Comparison of ENCODE assay signal across 16 cellular contexts in genomic region chr7:158018061-158018796, GRCh38.
DNase-seq lines count a peak whose midpoint lies in the region; ATAC-seq and TF ChIP-seq lines count a peak whose summit lies in the region.
"Had no signal": no experiment of that assay in that cellular context is flagged by ENCODE, and none has a peak within 500 bp of the region (broad histone marks: within the 10 kb centered on the region; RNA-seq: fewer than 3 reads in every experiment).

No MANE protein-coding gene starts in this region.

- H3K4me2 ChIP-seq in BLaER1 treated with 17β-estradiol and CSF1 and Interleukin-3, amounts not matched to agents 10 nM and 100 nM = peak overlapping the region; percentile 77 to 97 (median 84); a peak in 16 of 22 replicates
- H3K4me2 ChIP-seq: SK-N-SH had no signal

- peak overlapping the region; percentile 22 for H3K27ac Mint-ChIP-seq in glutamatergic neuron (ENCODE audit: unreplicated experiment)
- H3K27ac Mint-ChIP-seq: CD14-positive monocyte had no signal

- H3K27ac ChIP-seq in BLaER1 treated with 17β-estradiol and CSF1 and Interleukin-3, amounts not matched to agents 10 nM and 100 nM = peak overlapping the region in 4 of 11 experiments; percentile 19 to 53 (median 39); a peak in 6 of 22 replicates

- H3K9ac ChIP-seq in BLaER1 treated with 17β-estradiol and CSF1 and Interleukin-3, amounts not matched to agents 10 nM and 100 nM = peak overlapping the region in 1 of 11 experiments; percentile 29; a peak in 1 of 22 replicates
- H3K9ac ChIP-seq: SK-N-SH had no signal

- peaks cover 9% of the 10 kb centered on the region for H3K4me1 Mint-ChIP-seq in glutamatergic neuron (ENCODE audit: low read depth, unreplicated experiment)

- peaks cover 2% of the 10 kb centered on the region for H3K27me3 Mint-ChIP-seq in glutamatergic neuron (ENCODE audit: unreplicated experiment)

- H3K27me3 ChIP-seq in BLaER1 treated with 17β-estradiol and CSF1 and Interleukin-3, amounts not matched to agents 10 nM and 100 nM = no peaks in the 10 kb centered on the region

- no peak for TF ChIP-seq CTCF in glutamatergic neuron (IDR thresholded peaks at IDR 0.05; ENCODE audit: partially characterized antibody, unreplicated experiment)

- intact Hi-C loops in sciatic nerve (cut with DNase I) = no loop called here

- no peak overlapping the region for H3K4me3 Mint-ChIP-seq in glutamatergic neuron (ENCODE audit: unreplicated experiment)
- H3K4me3 Mint-ChIP-seq: CD14-positive monocyte had no signal

- peaks cover 40 to 50% (median 45%) of the 10 kb centered on the region in 10 experiments for H3K4me1 ChIP-seq in BLaER1 treated with 17β-estradiol and CSF1 and Interleukin-3, amounts not matched to agents 10 nM and 100 nM

- no peaks in the 10 kb centered on the region for H4K20me1 ChIP-seq in BLaER1 treated with 17β-estradiol and CSF1 and Interleukin-3, amounts not matched to agents 10 nM and 100 nM

- peaks cover 12% of the 10 kb centered on the region for H3K9me3 Mint-ChIP-seq in glutamatergic neuron (ENCODE audit: unreplicated experiment)

- no peaks in the 10 kb centered on the region for H3K36me3 ChIP-seq in BLaER1 treated with 17β-estradiol and CSF1 and Interleukin-3, amounts not matched to agents 10 nM and 100 nM

- no peak overlapping the region for H3K4me3 ChIP-seq in BLaER1 treated with 17β-estradiol and CSF1 and Interleukin-3, amounts not matched to agents 10 nM and 100 nM

- DNase-seq in Ammon's horn (ENCODE audit: low spot score) = peak; percentile 45
- no peak for DNase-seq in glutamatergic neuron
- DNase-seq in sciatic nerve (ENCODE audit: low spot score) = peak; percentile 8
- DNase-seq in activated T-cell treated with anti-CD3 and anti-CD28 coated beads for 4 hours = no peak
- DNase-seq in activated gamma-delta T cell treated with Interleukin-2 at 50 U/mL for 16 hours = no peak
- DNase-seq: DMS79, KBM-7, NCI-H1417 treated with DMSO at 0.1 percent for 48 hours, NCI-H187 treated with DMSO at 0.1 percent for 48 hours, NCI-H510A, NCI-H774, SHP77, SK-N-SH had no signal

- no peaks in the 10 kb centered on the region for H3K9me3 ChIP-seq in BLaER1 treated with 17β-estradiol and CSF1 and Interleukin-3, amounts not matched to agents 10 nM and 100 nM (replicated peaks in 1 of 11)
- H3K9me3 ChIP-seq: SK-N-SH had no signal

- no peak for ATAC-seq in sciatic nerve
- ATAC-seq in SK-N-SH treated with all-trans-retinoic acid at 6 μM for 48 hours = no peak

- H3K36me3 Mint-ChIP-seq in glutamatergic neuron (ENCODE audit: unreplicated experiment) = peaks cover 4% of the 10 kb centered on the region
- H3K36me3 Mint-ChIP-seq: CD14-positive monocyte had no signal

TF ChIP-seq in SK-N-SH treated with all-trans-retinoic acid at 6 μM for 48 hours, 23 proteins besides CTCF, POLR2A, EP300 and RAD21:
- TF ChIP-seq TSHZ2 (CRISPR knock-in tag; IDR thresholded peaks at IDR 0.05) (no peak), RARB (CRISPR knock-in tag; IDR thresholded peaks at IDR 0.05) (no peak), GLIS3 (CRISPR knock-in tag; IDR thresholded peaks at IDR 0.05) (no peak), ESRRG (CRISPR knock-in tag; IDR thresholded peaks at IDR 0.05) (no peak), ZC3H10 (CRISPR knock-in tag; IDR thresholded peaks at IDR 0.05) (no peak), CSRNP3 (CRISPR knock-in tag; IDR thresholded peaks at IDR 0.05) (no peak), POU6F1 (CRISPR knock-in tag; IDR thresholded peaks at IDR 0.05; ENCODE audit: borderline replicate concordance, low read depth) (no peak), TOX (CRISPR knock-in tag; IDR thresholded peaks at IDR 0.05; ENCODE audit: borderline replicate concordance) (no peak), ZFP30 (CRISPR knock-in tag; IDR thresholded peaks at IDR 0.05) (no peak), OSR1 (CRISPR knock-in tag; IDR thresholded peaks at IDR 0.05) (no peak), TCF4 (CRISPR knock-in tag; IDR thresholded peaks at IDR 0.05; ENCODE audit: borderline replicate concordance) (no peak), ZNF70 (CRISPR knock-in tag; IDR thresholded peaks at IDR 0.05) (no peak), PATZ1 (CRISPR knock-in tag; IDR thresholded peaks at IDR 0.05; ENCODE audit: borderline replicate concordance) (no peak), CSDC2 (CRISPR knock-in tag; IDR thresholded peaks at IDR 0.05) (no peak), ARNTL (CRISPR knock-in tag; IDR thresholded peaks at IDR 0.05; ENCODE audit: borderline replicate concordance, low read depth) (no peak), ZNF8 (CRISPR knock-in tag; IDR thresholded peaks at IDR 0.05) (no peak), CREB5 (CRISPR knock-in tag; IDR thresholded peaks at IDR 0.05; ENCODE audit: low read depth) (no peak)

Comparison
In these comparisons a context has a peak if more than half of its experiments do, and no peak if none do; other contexts are left out.
1. DNase-seq: peak in Ammon's horn (single experiment) and sciatic nerve (single experiment); none in glutamatergic neuron (single experiment), activated T-cell treated with anti-CD3 and anti-CD28 coated beads for 4 hours (single experiment) and activated gamma-delta T cell treated with Interleukin-2 at 50 U/mL for 16 hours (single experiment).